ENCODE assay signal across 26 cellular contexts in the genomic region with DNA sequence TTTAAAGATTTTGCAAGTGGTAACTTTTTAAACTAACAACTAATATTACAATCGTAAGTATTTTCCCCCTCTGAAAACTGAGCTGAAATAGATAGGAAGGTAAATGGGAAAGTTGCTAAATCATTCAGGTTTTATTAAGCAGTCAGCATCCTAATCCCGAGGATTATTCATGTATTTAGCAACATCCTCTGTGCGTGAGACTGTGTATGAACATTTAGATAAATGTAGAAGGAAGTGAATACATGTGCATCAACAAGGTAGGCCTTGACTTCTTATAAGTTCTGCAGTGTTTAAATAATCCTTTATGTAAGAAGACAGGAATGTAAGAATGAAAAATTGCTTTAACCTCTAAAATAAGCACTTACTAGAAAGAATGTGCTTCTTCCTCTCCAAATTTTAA.
"Had no signal": no experiment of that assay in that cellular context is flagged by ENCODE, and none has a peak within 500 bp of the region (broad histone marks: within the 10 kb centered on the region; RNA-seq: fewer than 3 reads in every experiment).

No MANE protein-coding gene starts in this region.

- ATAC-seq: left cardiac atrium; left lung; naive thymus-derived CD4-positive, alpha-beta T cell; psoas muscle; right cardiac atrium; stimulated activated naive B cell treated with anti-CD40 and anti-IgM and Interleukin-4, amounts not matched to agents 10 μg/mL and 1 μg/mL and 100 μg/mL, for 72 hours; stimulated activated naive CD8-positive, alpha-beta T cell treated with anti-CD3 and anti-CD28 coated beads, Interleukin-15, amount 100 ng/mL, for 72 hours; upper lobe of right lung had no signal

- H3K4me3 Mint-ChIP-seq: dendritic cell treated with granulocyte-macrophage colony-stimulating factor and Interleukin-4, amounts not matched to agents 40 ng/mL and 50 ng/mL, for 4 days; endodermal cell; naive thymus-derived CD4-positive, alpha-beta T cell; nephron progenitor cell; stimulated activated naive B cell treated with anti-CD40 and anti-IgM and Interleukin-4, amounts not matched to agents 10 μg/mL and 1 μg/mL and 100 μg/mL, for 72 hours; stimulated activated naive CD8-positive, alpha-beta T cell treated with anti-CD3 and anti-CD28 coated beads, Interleukin-15, amount 100 ng/mL, for 72 hours had no signal

- H3K4me1 ChIP-seq: colonic mucosa, left lung, psoas muscle, suprapubic skin, transverse colon, upper lobe of right lung, uterus had no signal

- H3K4me3 ChIP-seq: colonic mucosa, esophagus squamous epithelium, left lung, ovary, psoas muscle, skin epidermis, suprapubic skin, transverse colon, upper lobe of right lung, uterus had no signal

- H3K27ac Mint-ChIP-seq: dendritic cell treated with granulocyte-macrophage colony-stimulating factor and Interleukin-4, amounts not matched to agents 40 ng/mL and 50 ng/mL, for 4 days; endodermal cell; naive thymus-derived CD4-positive, alpha-beta T cell; nephron progenitor cell; stimulated activated naive B cell treated with anti-CD40 and anti-IgM and Interleukin-4, amounts not matched to agents 10 μg/mL and 1 μg/mL and 100 μg/mL, for 72 hours; stimulated activated naive CD8-positive, alpha-beta T cell treated with anti-CD3 and anti-CD28 coated beads, Interleukin-15, amount 100 ng/mL, for 72 hours had no signal

- H3K27me3 Mint-ChIP-seq: dendritic cell treated with granulocyte-macrophage colony-stimulating factor and Interleukin-4, amounts not matched to agents 40 ng/mL and 50 ng/mL, for 4 days; naive thymus-derived CD4-positive, alpha-beta T cell; stimulated activated naive B cell treated with anti-CD40 and anti-IgM and Interleukin-4, amounts not matched to agents 10 μg/mL and 1 μg/mL and 100 μg/mL, for 72 hours; stimulated activated naive CD8-positive, alpha-beta T cell treated with anti-CD3 and anti-CD28 coated beads, Interleukin-15, amount 100 ng/mL, for 72 hours had no signal

- H3K9me3 ChIP-seq: colonic mucosa, esophagus squamous epithelium, left lung, ovary, psoas muscle, suprapubic skin, transverse colon, upper lobe of right lung, uterus had no signal

- H3K4me1 Mint-ChIP-seq: endodermal cell; naive thymus-derived CD4-positive, alpha-beta T cell; nephron progenitor cell; stimulated activated naive B cell treated with anti-CD40 and anti-IgM and Interleukin-4, amounts not matched to agents 10 μg/mL and 1 μg/mL and 100 μg/mL, for 72 hours; stimulated activated naive CD8-positive, alpha-beta T cell treated with anti-CD3 and anti-CD28 coated beads, Interleukin-15, amount 100 ng/mL, for 72 hours had no signal

- H3K9me3 Mint-ChIP-seq: dendritic cell treated with granulocyte-macrophage colony-stimulating factor and Interleukin-4, amounts not matched to agents 40 ng/mL and 50 ng/mL, for 4 days; endodermal cell; nephron progenitor cell had no signal

- H3K27me3 ChIP-seq: colonic mucosa, left lung, ovary, suprapubic skin, transverse colon, upper lobe of right lung, uterus had no signal

- H3K27ac ChIP-seq: colonic mucosa, esophagus squamous epithelium, left lung, ovary, psoas muscle, skin epidermis, suprapubic skin, transverse colon, upper lobe of right lung, uterus had no signal

- DNase-seq: colonic mucosa; effector CD8-positive, alpha-beta T cell; endodermal cell; esophagus squamous epithelium; head of caudate nucleus; left cardiac atrium; left lung; mesendoderm; midbrain; naive thymus-derived CD4-positive, alpha-beta T cell; nephron progenitor cell; occipital lobe; ovary; posterior cingulate gyrus; psoas muscle; right cardiac atrium; stimulated activated CD4-positive, alpha-beta T cell treated with anti-CD3 and anti-CD28 coated beads, Interleukin-15, amount 100 ng/mL, for 24 hours; stimulated activated CD4-positive, alpha-beta T cell treated with anti-CD3 and anti-CD28 coated beads, Interleukin-2, amount 100 ng/mL, for 48 hours; stimulated activated naive B cell treated with anti-CD40 and anti-IgM and Interleukin-4, amounts not matched to agents 10 μg/mL and 1 μg/mL and 100 μg/mL, for 72 hours; stimulated activated naive CD8-positive, alpha-beta T cell treated with anti-CD3 and anti-CD28 coated beads, Interleukin-15, amount 100 ng/mL, for 72 hours; transverse colon; upper lobe of right lung; uterus had no signal

- H3K36me3 ChIP-seq: colonic mucosa, esophagus squamous epithelium, left lung, ovary, suprapubic skin, transverse colon, upper lobe of right lung, uterus had no signal

- H3K36me3 Mint-ChIP-seq: naive thymus-derived CD4-positive, alpha-beta T cell; stimulated activated naive B cell treated with anti-CD40 and anti-IgM and Interleukin-4, amounts not matched to agents 10 μg/mL and 1 μg/mL and 100 μg/mL, for 72 hours had no signal
